ENCODE assay signal across 1 cellular context in genomic region chr14:69399750-69400149, GRCh38.
TF ChIP-seq lines count a peak whose summit lies in the region.

No MANE protein-coding gene starts in this region.

TF ChIP-seq in HepG2, 621 proteins besides CTCF, POLR2A, EP300 and RAD21 (continued from another document and continues in another):
- peak; percentile 28; the same call in 1 of the 2 replicates for TF ChIP-seq ZNF687 (CRISPR knock-in tag; IDR thresholded peaks at IDR 0.05)
- no peak for TF ChIP-seq STAT6 (CRISPR knock-in tag; IDR thresholded peaks at IDR 0.05; ENCODE audit: borderline replicate concordance)
- TF ChIP-seq MTA3 (CRISPR knock-in tag; IDR thresholded peaks at IDR 0.05) = no peak
- no peak for TF ChIP-seq ZEB1 (IDR thresholded peaks at IDR 0.05; ENCODE audit: insufficient replicate concordance, low read depth)
- TF ChIP-seq HDAC2 (CRISPR knock-in tag; IDR thresholded peaks at IDR 0.05) = peak; percentile 16; the same call in 1 of the 2 replicates
- TF ChIP-seq KLF13 (CRISPR knock-in tag; IDR thresholded peaks at IDR 0.05) = no peak
- TF ChIP-seq NAIF1 (CRISPR knock-in tag; IDR thresholded peaks at IDR 0.05; ENCODE audit: borderline replicate concordance) = 0 out of 2 replicates have a peak, but pooled peaks have one; percentile 39
- TF ChIP-seq TFE3 (CRISPR knock-in tag; IDR thresholded peaks at IDR 0.05) = no peak
- no peak for TF ChIP-seq CEBPG (CRISPR knock-in tag; IDR thresholded peaks at IDR 0.05)
- 0 out of 2 replicates have a peak, but pooled peaks have one; percentile 38 for TF ChIP-seq HNF4A (CRISPR knock-in tag; IDR thresholded peaks at IDR 0.05)
- TF ChIP-seq CAMTA2 (CRISPR knock-in tag; IDR thresholded peaks at IDR 0.05; ENCODE audit: borderline replicate concordance) = no peak
- TF ChIP-seq ZSCAN22 (CRISPR knock-in tag; IDR thresholded peaks at IDR 0.05) = no peak
- no peak for TF ChIP-seq KDM5A (IDR thresholded peaks at IDR 0.05; ENCODE audit: borderline replicate concordance, low read length)
- no peak for TF ChIP-seq KLF15 (CRISPR knock-in tag; IDR thresholded peaks at IDR 0.05; ENCODE audit: borderline replicate concordance)
- no peak for TF ChIP-seq ZNF205 (CRISPR knock-in tag; IDR thresholded peaks at IDR 0.05)
- TF ChIP-seq ELF3 (CRISPR knock-in tag; IDR thresholded peaks at IDR 0.05) = no peak
- TF ChIP-seq MAFK (conservative IDR thresholded peaks at IDR 0.05 in 1 of 2, IDR thresholded peaks at IDR 0.05 in 1 of 2; ENCODE audit: low read length in 2 of 2) = no peak
- no peak for TF ChIP-seq THAP11 (CRISPR knock-in tag; IDR thresholded peaks at IDR 0.05)
- no peak for TF ChIP-seq MTERF4 (CRISPR knock-in tag; IDR thresholded peaks at IDR 0.05)
- peak; percentile 88 for TF ChIP-seq ZMYM3 (CRISPR knock-in tag; IDR thresholded peaks at IDR 0.05)
- no peak for TF ChIP-seq LCORL (IDR thresholded peaks at IDR 0.05)
- no peak for TF ChIP-seq LCORL (CRISPR knock-in tag; IDR thresholded peaks at IDR 0.05)
- TF ChIP-seq SOX13 (IDR thresholded peaks at IDR 0.05) = no peak
- TF ChIP-seq SOX13 (CRISPR knock-in tag; conservative IDR thresholded peaks at IDR 0.05 in 1 of 2, IDR thresholded peaks at IDR 0.05 in 1 of 2) = no peak
- TF ChIP-seq MTF1 (CRISPR knock-in tag; IDR thresholded peaks at IDR 0.05) = no peak
- TF ChIP-seq ZNF513 (CRISPR knock-in tag; conservative IDR thresholded peaks at IDR 0.05) = no peak
- no peak for TF ChIP-seq HNF4G (IDR thresholded peaks at IDR 0.05; ENCODE audit: borderline replicate concordance, low read depth, low read length)
- TF ChIP-seq HNF4G (CRISPR knock-in tag; IDR thresholded peaks at IDR 0.05; ENCODE audit: borderline replicate concordance, low read depth) = no peak
- no peak for TF ChIP-seq NFAT5 (CRISPR knock-in tag; IDR thresholded peaks at IDR 0.05)
- TF ChIP-seq HMGXB4 (CRISPR knock-in tag; IDR thresholded peaks at IDR 0.05; ENCODE audit: borderline replicate concordance in 1 of 2, low read depth in 1 of 2) = no peak
- no peak for TF ChIP-seq ZNF331 (CRISPR knock-in tag; IDR thresholded peaks at IDR 0.05)
- TF ChIP-seq ZMYM2 (CRISPR knock-in tag; IDR thresholded peaks at IDR 0.05) = peak; percentile 43; the same call in 1 of the 2 replicates
- TF ChIP-seq HCFC1 (IDR thresholded peaks at IDR 0.05; ENCODE audit: low read depth, low read length) = no peak
- TF ChIP-seq SUZ12 (IDR thresholded peaks at IDR 0.05; ENCODE audit: low read depth, low read length) = no peak
- TF ChIP-seq ZNF264 (CRISPR knock-in tag; IDR thresholded peaks at IDR 0.05) = no peak
- TF ChIP-seq SSRP1 (CRISPR knock-in tag; IDR thresholded peaks at IDR 0.05) = no peak
- TF ChIP-seq GRHL1 (CRISPR knock-in tag; conservative IDR thresholded peaks at IDR 0.05) = no peak
- no peak for TF ChIP-seq KAT2B (IDR thresholded peaks at IDR 0.05; ENCODE audit: borderline replicate concordance, low read depth, low read length)
- no peak for TF ChIP-seq GPN1 (CRISPR knock-in tag; IDR thresholded peaks at IDR 0.05; ENCODE audit: borderline replicate concordance)
- TF ChIP-seq ZFP82 (CRISPR knock-in tag; IDR thresholded peaks at IDR 0.05; ENCODE audit: borderline replicate concordance) = 0 out of 2 replicates have a peak, but pooled peaks have one; percentile 7
